8 cellular contexts compared by ENCODE assay signal in genomic region chrX:154748712-154749339, GRCh38. TPM values are rescaled to one million over a fixed set of nuclear protein-coding genes. Genes with fewer than 3 reads are reported as not detected.
A peak's percentile ranks its signal among the peaks of the same experiment; 100 is the strongest.
DNase-seq lines count a peak whose midpoint lies in the region; ATAC-seq, FAIRE-seq and TF ChIP-seq lines count a peak whose summit lies in the region.

No MANE protein-coding gene starts in this region.

- peak overlapping the region; percentile 21 for H3K4me3 Mint-ChIP-seq in activated T-cell treated with anti-CD3 and anti-CD28 coated beads, Interleukin-2, amount 50 U/mL, for 4 hours
- no peak overlapping the region for H3K4me3 Mint-ChIP-seq in neural progenitor cell

- no peak overlapping the region for H2AFZ ChIP-seq in neural progenitor cell (replicated peaks)

- peaks cover 55% of the 10 kb centered on the region for H3K27me3 ChIP-seq in neural progenitor cell

- 29% methylated on average over 11 of the region's 11 CpGs for WGBS in A549 (ENCODE audit: missing lambda C conversion rate)

- peak; percentile 57 to 87; a peak in 5 of 6 replicates for ATAC-seq in A549
- peak; percentile 63 for ATAC-seq in HG03159 (IDR thresholded peaks at IDR 0.05; ENCODE audit: unreplicated experiment)
- peak; percentile 56 to 59 for ATAC-seq in activated T-cell treated with anti-CD3 and anti-CD28 coated beads, Interleukin-2, amount 50 U/mL, for 4 hours
- no peak for ATAC-seq in HG02840 (IDR thresholded peaks at IDR 0.05; ENCODE audit: low FRiP score, unreplicated experiment)

- H3K36me3 ChIP-seq in neural progenitor cell = no peaks in the 10 kb centered on the region

- H3F3A ChIP-seq in neural progenitor cell (ENCODE audit: low read depth) = peaks cover 3% of the 10 kb centered on the region

- no peak overlapping the region for H3K27ac ChIP-seq in A549
- no peak overlapping the region for H3K27ac ChIP-seq in neural progenitor cell

- peak overlapping the region; percentile 33; the same call in 1 of the 3 replicates for H3K4me2 ChIP-seq in A549
- H3K4me2 ChIP-seq in neural progenitor cell = no peak overlapping the region

- DNase-seq in A549 (ENCODE audit: low read depth in 1 of 2, low spot score in 1 of 2) = peak; percentile 56
- peak; percentile 30 for DNase-seq in NCI-H774 (lab: John Stamatoyannopoulos, UW)
- peak; percentile 34 for DNase-seq in activated T-cell treated with anti-CD3 and anti-CD28 coated beads, Interleukin-2, amount 50 U/mL, for 4 hours
- peak; percentile 69 for DNase-seq in fibroblast of peridontal ligament (ENCODE audit: extremely low read depth)
- DNase-seq in neural progenitor cell (ENCODE audit: low spot score) = peak; percentile 60

- H3K9me3 ChIP-seq in A549 (no peaks in the 10 kb centered on the region), neural progenitor cell (ENCODE audit: low read depth) (no peaks in the 10 kb centered on the region)

- no peak for TF ChIP-seq POLR2A in A549 (IDR thresholded peaks at IDR 0.05; ENCODE audit: low read length)

- no peaks in the 10 kb centered on the region for H4K20me1 ChIP-seq in neural progenitor cell (ENCODE audit: low read depth)

- peaks cover 31% of the 10 kb centered on the region for H3K4me1 Mint-ChIP-seq in activated T-cell treated with anti-CD3 and anti-CD28 coated beads, Interleukin-2, amount 50 U/mL, for 4 hours (ENCODE audit: low read depth)
- peaks cover 3% of the 10 kb centered on the region for H3K4me1 Mint-ChIP-seq in neural progenitor cell

- no peak for TF ChIP-seq EP300 in A549 (IDR thresholded peaks at IDR 0.05)

- TF ChIP-seq CTCF in A549 (IDR thresholded peaks at IDR 0.05) (peak; percentile 73), neural progenitor cell (IDR thresholded peaks at IDR 0.05) (peak; percentile 66)

- TF ChIP-seq RAD21 in A549 (conservative IDR thresholded peaks at IDR 0.05 in 1 of 2, IDR thresholded peaks at IDR 0.05 in 1 of 2) = peak; percentile 82

- no peaks in the 10 kb centered on the region for H3K27me3 Mint-ChIP-seq in activated T-cell treated with anti-CD3 and anti-CD28 coated beads, Interleukin-2, amount 50 U/mL, for 4 hours (ENCODE audit: low read depth)
- peaks cover 35% of the 10 kb centered on the region for H3K27me3 Mint-ChIP-seq in neural progenitor cell (ENCODE audit: insufficient read depth, low read depth)

- H3K9ac ChIP-seq in neural progenitor cell = no peak overlapping the region

- H3K79me2 ChIP-seq in neural progenitor cell (ENCODE audit: low read depth) = no peaks in the 10 kb centered on the region

- no peaks in the 10 kb centered on the region for H3K9me3 Mint-ChIP-seq in activated T-cell treated with anti-CD3 and anti-CD28 coated beads, Interleukin-2, amount 50 U/mL, for 4 hours
- peaks cover 15% of the 10 kb centered on the region for H3K9me3 Mint-ChIP-seq in neural progenitor cell

- no peak overlapping the region for H3K27ac Mint-ChIP-seq in neural progenitor cell

- FAIRE-seq in A549 (lab: Jason Lieb, UNC) = peak; percentile 46
- peak; percentile 70 for FAIRE-seq in G401.6 (lab: Jason Lieb, UNC)

- H3K4me3 ChIP-seq in A549 = no peak overlapping the region
- H3K4me3 ChIP-seq in neural progenitor cell = no peak overlapping the region

- CTCF ChIA-PET in A549 (lab: Yijun Ruan, JAX) = interaction anchor here (0.5 to 4.0 kb wide), 38 partner anchors 8 to 222 kb away, joined by 3 to 44 read pairs (median 4); partner anchors contain the start of genes DKC1, G6PD, IKBKG and SMIM9

- POLR2A ChIA-PET in A549 (lab: Yijun Ruan, JAX) = interaction anchor here (1.4 kb wide), 1 partner anchor 14 kb away, joined by 5 read pairs; the partner anchor contains the start of gene DKC1

- no peaks in the 10 kb centered on the region for H3K36me3 Mint-ChIP-seq in activated T-cell treated with anti-CD3 and anti-CD28 coated beads, Interleukin-2, amount 50 U/mL, for 4 hours (ENCODE audit: insufficient read depth)
- H3K36me3 Mint-ChIP-seq in neural progenitor cell = peaks cover 2% of the 10 kb centered on the region

- H3K4me1 ChIP-seq in A549 (no peaks in the 10 kb centered on the region), neural progenitor cell (no peaks in the 10 kb centered on the region)

TF ChIP-seq in A549, 52 proteins besides CTCF, POLR2A, EP300 and RAD21:
- TF ChIP-seq SMC3 (IDR thresholded peaks at IDR 0.05) (peak; percentile 77), JUN (IDR thresholded peaks at IDR 0.05) (no peak)

RNA-seq across cellular contexts. Expression of gene GAB3, which starts 2.1 kb away (rescaled TPM):
- polyA plus RNA-seq in A549 (2011; rRNA removed) = 0.39 and 0.56 TPM in 2 replicates
- 0.12 and 0.19 TPM in 2 replicates for polyA plus RNA-seq in A549 (2012; cell fraction: cytosol; rRNA removed)
- 0.56 and 0.72 TPM in 2 replicates for polyA plus RNA-seq in A549 (2012; cell fraction: nucleus; rRNA removed)
- polyA plus RNA-seq in A549 (2017; fragmentation: RNase III; extraction: RNeasy Plus Mini Kit Qiagen cat#74134 plus additional on column Dnase treatment) = 0.13 to 0.21 TPM (median 0.15 TPM) in 3 replicates
- polyA minus RNA-seq in A549 (2011; rRNA and poly(A)+ RNA removed) = 0.58 and 0.99 TPM in 2 replicates
- total RNA-seq in activated T-cell treated with anti-CD3 and anti-CD28 coated beads, Interleukin-2, amount 50 U/mL, for 4 hours = 1 to 10 TPM; 1.5 to 2.5 (median 2.0) TPM
- total RNA-seq in neural progenitor cell (ENCODE audit: low replicate concordance) = not detected in 2 replicates

RNA-seq across cellular contexts. Expression of gene DKC1, which starts 13.8 kb away (rescaled TPM):
- polyA plus RNA-seq in A549 (2011; rRNA removed) (137 and 209 TPM in 2 replicates), A549 (2017; fragmentation: RNase III; extraction: RNeasy Plus Mini Kit Qiagen cat#74134 plus additional on column Dnase treatment) (165 to 190 TPM (median 166 TPM) in 3 replicates)
- polyA plus RNA-seq in A549 (2012; cell fraction: cytosol; rRNA removed) = 88.4 and 101 TPM in 2 replicates
- 65.4 and 111 TPM in 2 replicates for polyA plus RNA-seq in A549 (2012; cell fraction: nucleus; rRNA removed)
- 113 and 122 TPM in 2 replicates for polyA minus RNA-seq in A549 (2011; rRNA and poly(A)+ RNA removed)
- 100 to 1,000 TPM; 269 to 289 (median 286) TPM for total RNA-seq in activated T-cell treated with anti-CD3 and anti-CD28 coated beads, Interleukin-2, amount 50 U/mL, for 4 hours
- 43.7 and 45.6 TPM in 2 replicates for total RNA-seq in neural progenitor cell (ENCODE audit: low replicate concordance)

RNA-seq across cellular contexts. Expression of gene MPP1, which starts 56.5 kb away (rescaled TPM):
- 10.7 and 11.2 TPM in 2 replicates for polyA plus RNA-seq in A549 (2011; rRNA removed)
- polyA plus RNA-seq in A549 (2012; cell fraction: cytosol; rRNA removed) = 9.6 and 10.7 TPM in 2 replicates
- 14.9 and 15.8 TPM in 2 replicates for polyA plus RNA-seq in A549 (2012; cell fraction: nucleus; rRNA removed)
- 13.8 to 15.1 TPM (median 14.3 TPM) in 3 replicates for polyA plus RNA-seq in A549 (2017; fragmentation: RNase III; extraction: RNeasy Plus Mini Kit Qiagen cat#74134 plus additional on column Dnase treatment)
- 8.6 and 11.1 TPM in 2 replicates for polyA minus RNA-seq in A549 (2011; rRNA and poly(A)+ RNA removed)
- 1 to 10 TPM; 8.0 to 8.8 (median 8.0) TPM for total RNA-seq in activated T-cell treated with anti-CD3 and anti-CD28 coated beads, Interleukin-2, amount 50 U/mL, for 4 hours
- 0.28 TPM in 1 of 2 replicates, not detected in the other for total RNA-seq in neural progenitor cell (ENCODE audit: low replicate concordance)
